Comparison of ENCODE assay signal across 8 cellular contexts in the genomic region with DNA sequence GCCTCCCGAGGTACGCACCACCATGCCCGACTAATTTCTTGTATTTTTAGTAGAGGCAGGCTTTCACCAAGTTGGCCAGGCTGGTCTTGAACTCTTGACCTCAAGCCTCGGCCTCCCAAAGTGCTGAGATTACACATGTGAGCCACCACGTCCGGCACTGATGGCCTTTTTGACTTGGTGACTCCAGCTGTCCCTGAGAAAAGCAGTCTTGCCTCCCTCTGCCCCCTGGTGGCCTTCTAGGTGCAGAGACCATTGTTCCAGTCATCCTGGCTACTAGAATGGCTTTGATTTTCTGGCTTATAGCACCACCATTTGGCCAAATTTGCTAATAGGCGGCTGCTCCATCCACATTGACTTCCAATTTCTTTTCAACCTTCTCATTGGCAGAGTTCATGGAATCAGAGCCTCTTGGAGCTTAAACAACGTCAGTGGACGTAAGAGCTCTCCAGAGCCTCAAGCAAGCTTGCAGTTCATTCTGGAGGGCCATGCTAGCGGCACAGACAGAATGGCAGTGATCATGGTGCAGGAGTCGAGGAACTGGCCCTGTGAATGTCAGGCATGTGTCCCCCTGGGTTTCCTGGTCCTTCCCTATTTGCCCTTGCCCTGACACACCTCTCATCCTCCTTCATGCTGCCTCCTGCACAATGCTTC. TPM values are rescaled to one million over a fixed set of nuclear protein-coding genes. Genes with fewer than 3 reads are reported as not detected.
A peak's percentile ranks its signal among the peaks of the same experiment; 100 is the strongest.
DNase-seq lines count a peak whose midpoint lies in the region; ATAC-seq and TF ChIP-seq lines count a peak whose summit lies in the region.

No MANE protein-coding gene starts in this region.

- H3K36me3 ChIP-seq in DND-41 (ENCODE audit: insufficient read depth, low read length) = no peaks in the 10 kb centered on the region
- no peaks in the 10 kb centered on the region for H3K36me3 ChIP-seq in adipocyte (ENCODE audit: control insufficient read depth, insufficient read depth, low read length, severe bottlenecking)
- H3K36me3 ChIP-seq in heart right ventricle = no peaks in the 10 kb centered on the region

- POLR2A ChIA-PET in T-cell (lab: Charles Lee) = no interaction called here

- 22 to 23% methylated on average over 11 of the region's 11 CpGs for WGBS in heart right ventricle, 2 donors

- H3K27me3 Mint-ChIP-seq in T-cell = peaks cover 32 to 48% of the 10 kb centered on the region in 2 donors

- H3K79me2 ChIP-seq in DND-41 (ENCODE audit: insufficient read depth, low read length) = no peaks in the 10 kb centered on the region

- DNase-seq in DND-41 (peak; percentile 80), NCI-H187 (lab: John Stamatoyannopoulos, UW) (peak; percentile 83 to 91), T-cell (peak; percentile 54 to 84 (median 74)), adipocyte (ENCODE audit: low read depth) (peak; percentile 98), heart right ventricle (peak; percentile 82 to 92), putamen (ENCODE audit: low spot score) (peak; percentile 85), cortex of kidney (lab: John Stamatoyannopoulos, UW) (no peak)

- H3K27ac ChIP-seq in DND-41 (ENCODE audit: low read length) = no peak overlapping the region
- no peak overlapping the region for H3K27ac ChIP-seq in heart right ventricle

- no peak overlapping the region for H2AFZ ChIP-seq in DND-41 (ENCODE audit: low read depth, low read length)

- no peaks in the 10 kb centered on the region for H3K4me1 ChIP-seq in DND-41 (ENCODE audit: insufficient read depth, low read length)
- peaks cover 7% of the 10 kb centered on the region for H3K4me1 ChIP-seq in adipocyte (ENCODE audit: control insufficient read depth, insufficient read depth, low read length)
- no peaks in the 10 kb centered on the region for H3K4me1 ChIP-seq in heart right ventricle

- H3K9me3 Mint-ChIP-seq in T-cell = no peaks in the 10 kb centered on the region

- H3K9me3 ChIP-seq in DND-41 (ENCODE audit: insufficient read depth, low read length, severe bottlenecking) (no peaks in the 10 kb centered on the region), adipocyte (ENCODE audit: control insufficient read depth, low read length) (no peaks in the 10 kb centered on the region), heart right ventricle (no peaks in the 10 kb centered on the region)

- no peak overlapping the region for H3K4me2 ChIP-seq in DND-41 (ENCODE audit: insufficient read depth, low read length)

- H4K20me1 ChIP-seq in DND-41 (ENCODE audit: insufficient read depth, low read length) = no peaks in the 10 kb centered on the region; the same call in 1 of the 2 replicates

- no peak overlapping the region for H3K4me3 Mint-ChIP-seq in T-cell

- CTCF ChIA-PET in T-cell (lab: Charles Lee) = interaction anchor here (0.7 to 5.0 kb wide), 14 partner anchors 71 to 823 kb away, joined by 3 to 78 read pairs (median 4); a partner anchor contains a TSS

- ATAC-seq in DND-41 (ENCODE audit: insufficient read depth, low read depth) = peak; percentile 97
- peak; percentile 71 for ATAC-seq in HG02610 (IDR thresholded peaks at IDR 0.05; ENCODE audit: unreplicated experiment)
- ATAC-seq in T-cell (replicated peaks in 1 of 4) = peak; percentile 94 to 97 (median 95)
- ATAC-seq in heart right ventricle = peak; percentile 89 to 97 (median 93)

- intact Hi-C loops in heart right ventricle (cut with DNase I) = loop anchor here (1.0 to 10.0 kb wide), 10 partner anchors 95 to 826 kb away; a partner anchor contains a TSS

- H3K9ac ChIP-seq in DND-41 (ENCODE audit: low read depth, low read length) (no peak overlapping the region), adipocyte (ENCODE audit: low read length) (no peak overlapping the region)

- peaks cover 0 to 2% (median 0%) of the 10 kb centered on the region in 3 donors for H3K4me1 Mint-ChIP-seq in T-cell

- H3K27me3 ChIP-seq in DND-41 (ENCODE audit: insufficient read depth, low read length, poor library complexity) (peaks cover 8% of the 10 kb centered on the region), adipocyte (replicated peaks; ENCODE audit: control insufficient read depth, insufficient read depth, low read length) (peaks cover 21% of the 10 kb centered on the region), heart right ventricle (peaks cover 0 to 32% (median 11%) of the 10 kb centered on the region in 7 donors)

- no peaks in the 10 kb centered on the region for H3K36me3 Mint-ChIP-seq in T-cell

- H3K4me3 ChIP-seq in DND-41 (ENCODE audit: low read depth in 1 of 2, low read length in 2 of 2) = no peak overlapping the region
- H3K4me3 ChIP-seq in adipocyte (ENCODE audit: low read length) = no peak overlapping the region
- no peak overlapping the region for H3K4me3 ChIP-seq in heart right ventricle

- TF ChIP-seq CTCF in DND-41 (IDR thresholded peaks at IDR 0.05; ENCODE audit: borderline replicate concordance, extremely low read depth, low read length, poor library complexity, severe bottlenecking) (peak; percentile 99), heart right ventricle (IDR thresholded peaks at IDR 0.05) (peak; percentile 90 to 100 (median 97))

- peak overlapping the region in 1 of 2 donors; percentile 12 for H3K27ac Mint-ChIP-seq in T-cell

RNA-seq across cellular contexts. Expression of a gene that starts 25.4 kb away (rescaled TPM):
- total RNA-seq in T-cell = 100 to 1,000 TPM; 710 to 755 (median 729) TPM
- total RNA-seq in heart right ventricle = 100 to 1,000 TPM; 364 to 477 (median 431) TPM
- 10 to 100 TPM; 53.2 to 63.5 TPM for polyA plus RNA-seq in heart right ventricle

RNA-seq across cellular contexts. Expression of a gene that starts 32.0 kb away (rescaled TPM):
- total RNA-seq in T-cell (10 to 100 TPM in 3 of 5 donors, 1 to 10 TPM in 2; 3.0 to 14.9 (median 11.8) TPM), heart right ventricle (10 to 100 TPM in 1 of 10 donors, 1 to 10 TPM in 9; 2.8 to 20.9 (median 6.4) TPM)
- polyA plus RNA-seq in heart right ventricle = 10 to 100 TPM in 1 of 2 donors, 1 to 10 TPM in 1; 7.8 to 13.1 TPM
